18 cellular contexts compared by ENCODE assay signal in the genomic region with DNA sequence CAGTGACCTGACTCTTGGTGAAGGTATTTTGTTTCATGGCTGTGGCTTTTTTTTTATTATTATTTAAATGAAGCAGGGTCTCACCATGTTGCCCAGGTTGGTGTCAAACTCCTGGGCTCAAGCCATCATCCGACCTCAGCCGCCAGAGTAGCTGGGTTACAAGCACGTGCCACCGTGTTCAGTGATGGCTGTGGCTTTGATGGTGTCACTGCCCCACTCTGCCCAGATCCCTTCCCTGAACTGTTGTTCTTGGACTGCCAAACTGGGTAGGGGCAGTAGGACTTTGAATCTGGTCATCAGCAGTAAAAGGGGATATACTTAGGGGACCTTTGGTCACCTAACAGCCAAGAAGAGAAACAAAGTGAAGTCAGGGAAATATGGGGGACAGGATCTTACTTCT. TPM values are rescaled to one million over a fixed set of nuclear protein-coding genes. Genes with fewer than 3 reads are reported as not detected.
A peak's percentile ranks its signal among the peaks of the same experiment; 100 is the strongest.
DNase-seq lines count a peak whose midpoint lies in the region; ATAC-seq, FAIRE-seq and TF ChIP-seq lines count a peak whose summit lies in the region.
"Had no signal": no experiment of that assay in that cellular context is flagged by ENCODE, and none has a peak within 500 bp of the region (broad histone marks: within the 10 kb centered on the region; RNA-seq: fewer than 3 reads in every experiment).

No MANE protein-coding gene starts in this region.

- intact Hi-C loops in right cardiac atrium (cut with DNase I) (no loop called here), Right ventricle myocardium inferior (cut with DNase I) (no loop called here), K562 (cut with micrococcal nuclease) (no loop called here), A673 (cut with micrococcal nuclease; ENCODE audit: unreplicated experiment) (no loop called here), natural killer cell (cut with micrococcal nuclease) (no loop called here)

- H3K9me1 ChIP-seq in K562 (ENCODE audit: control insufficient read depth, insufficient read depth, low read length) = no peaks in the 10 kb centered on the region

- H3K4me1 Mint-ChIP-seq in natural killer cell = peaks cover 0 to 5% of the 10 kb centered on the region in 2 donors
- H3K4me1 Mint-ChIP-seq: CD14-positive monocyte had no signal

- in situ Hi-C loops in K562 (cut with MboI) = no loop called here

- peaks cover 24 to 36% of the 10 kb centered on the region in 2 donors for H3K27me3 Mint-ChIP-seq in natural killer cell (ENCODE audit: low read depth in 2 of 2)

- no peaks in the 10 kb centered on the region for H3K36me3 Mint-ChIP-seq in natural killer cell
- H3K36me3 Mint-ChIP-seq: CD14-positive monocyte; CD8-positive, alpha-beta T cell had no signal

- H3K9ac ChIP-seq in K562 (ENCODE audit: insufficient read depth in 1 of 2, low read depth in 2 of 2, low read length in 2 of 2) = no peak overlapping the region

- peak overlapping the region; percentile 11; the same call in 1 of the 2 replicates for H3K4me2 ChIP-seq in K562 (ENCODE audit: insufficient read depth, low read length)

- DNase-seq in right cardiac atrium (no peak), Right ventricle myocardium inferior (ENCODE audit: missing footprints) (no peak), K562 (ENCODE audit: extremely low read depth in 1 of 4, low spot score in 3 of 4) (no peak), thoracic aorta (ENCODE audit: low spot score) (no peak), MG63 (no peak), A673 (ENCODE audit: low spot score) (no peak), natural killer cell (no peak)
- DNase-seq: COR-L47, DMS 273 treated with DMSO at 0.1 percent for 48 hours, HCEC 1CT, HFFc6 had no signal

- TF ChIP-seq POLR2A in K562 (conservative IDR thresholded peaks at IDR 0.05) = no peak

- ATAC-seq in right cardiac atrium = no peak
- ATAC-seq in Right ventricle myocardium inferior = no peak
- ATAC-seq in K562 = no peak
- ATAC-seq in thoracic aorta (ENCODE audit: insufficient number of reproducible peaks, low FRiP score, low read depth) = no peak
- no peak for ATAC-seq in natural killer cell
- ATAC-seq: CD8-positive, alpha-beta T cell had no signal

- no peaks in the 10 kb centered on the region for H3K27me3 ChIP-seq in right cardiac atrium (ENCODE audit: control insufficient read depth, insufficient read depth)
- peaks cover 10 to 45% of the 10 kb centered on the region in 2 experiments; a peak in 4 of 5 replicates for H3K27me3 ChIP-seq in K562 (ENCODE audit: control insufficient read depth in 2 of 2, insufficient read depth in 2 of 2, low read length in 2 of 2)
- no peaks in the 10 kb centered on the region for H3K27me3 ChIP-seq in thoracic aorta (replicated peaks; ENCODE audit: insufficient read depth)
- peaks cover 47% of the 10 kb centered on the region for H3K27me3 ChIP-seq in MG63
- no peaks in the 10 kb centered on the region for H3K27me3 ChIP-seq in A673 (replicated peaks; ENCODE audit: insufficient read depth, low read depth, low read length, poor library complexity)

- WGBS in right cardiac atrium = 73% methylated on average over 4 of the region's 4 CpGs
- 13% methylated on average over 3 of the region's 4 CpGs for WGBS in K562 (ENCODE audit: insufficient coverage, low coverage, missing lambda C conversion rate)

- no peak for TF ChIP-seq EP300 in K562 (IDR thresholded peaks at IDR 0.05; ENCODE audit: low read length)

- H3K27ac ChIP-seq in right cardiac atrium (ENCODE audit: low read length) (peak overlapping the region; percentile 66), K562 (ENCODE audit: extremely low read depth, low read depth, low read length) (no peak overlapping the region), thoracic aorta (peak overlapping the region; percentile 98 to 100), A673 (ENCODE audit: low read depth, low read length, poor library complexity, severe bottlenecking) (no peak overlapping the region)

- H3K4me1 ChIP-seq in right cardiac atrium (ENCODE audit: control insufficient read depth, insufficient read depth, low read length) = peaks cover 17% of the 10 kb centered on the region
- H3K4me1 ChIP-seq in K562 (replicated peaks in 1 of 2; ENCODE audit: control insufficient read depth in 2 of 2, insufficient read depth in 2 of 2, low read length in 2 of 2) = peaks cover 0 to 4% of the 10 kb centered on the region in 2 experiments; a peak in 3 of 5 replicates
- peaks cover 15 to 74% of the 10 kb centered on the region in 2 donors for H3K4me1 ChIP-seq in thoracic aorta (ENCODE audit: control insufficient read depth in 1 of 2, low read depth in 2 of 2)
- peaks cover 21% of the 10 kb centered on the region for H3K4me1 ChIP-seq in A673 (ENCODE audit: insufficient read depth, low read length, poor library complexity, severe bottlenecking)

- no peak for FAIRE-seq in K562 (lab: Jason Lieb, UNC)
- FAIRE-seq: A204.1, H1, HTR-8/SVneo had no signal

- no TSS peak for BruUV-seq in K562 (replicated peaks; lab: Mats Ljungman, UMichigan)
- no TSS peak for BruUV-seq in A673 (replicated peaks; lab: Mats Ljungman, UMichigan)

- no peaks in the 10 kb centered on the region for H3K9me3 Mint-ChIP-seq in natural killer cell
- H3K9me3 Mint-ChIP-seq: CD8-positive, alpha-beta T cell; HFFc6 had no signal

- POLR2A ChIA-PET in K562 (lab: Yijun Ruan, JAX) = no interaction called here
- POLR2A ChIA-PET in A673 (lab: Charles Lee; ENCODE audit: low non-redundant PET) = no interaction called here

- H3K27ac Mint-ChIP-seq in natural killer cell = no peak overlapping the region
- H3K27ac Mint-ChIP-seq: CD8-positive, alpha-beta T cell; HFFc6 had no signal

- no peaks in the 10 kb centered on the region for H4K20me1 ChIP-seq in K562 (replicated peaks; ENCODE audit: control insufficient read depth, insufficient read depth, low read length)

- H2AFZ ChIP-seq in K562 (ENCODE audit: low read depth, low read length) = peak overlapping the region; percentile 39; the same call in 1 of the 2 replicates

- H3K9me3 ChIP-seq in right cardiac atrium (ENCODE audit: control insufficient read depth, low read length) = no peaks in the 10 kb centered on the region
- H3K9me3 ChIP-seq in K562 (replicated peaks; ENCODE audit: control insufficient read depth, insufficient read depth, low read depth, low read length) = no peaks in the 10 kb centered on the region
- no peaks in the 10 kb centered on the region for H3K9me3 ChIP-seq in thoracic aorta
- H3K9me3 ChIP-seq in MG63 = no peaks in the 10 kb centered on the region
- H3K9me3 ChIP-seq in A673 (ENCODE audit: low read depth, low read length, poor library complexity, severe bottlenecking) = no peaks in the 10 kb centered on the region

- CTCF ChIA-PET in K562 (lab: Yijun Ruan, JAX; ENCODE audit: low intra/inter-chr PET ratio) (no interaction called here), A673 (lab: Charles Lee) (no interaction called here)

- TF ChIP-seq CTCF in K562 (IDR thresholded peaks at IDR 0.05 in 2 of 3, conservative IDR thresholded peaks at IDR 0.05 in 1 of 3; ENCODE audit: insufficient read depth in 2 of 3, low read depth in 1 of 3, low read length in 3 of 3) = no peak
- TF ChIP-seq CTCF in thoracic aorta (IDR thresholded peaks at IDR 0.05) = no peak
- no peak for TF ChIP-seq CTCF in A673 (conservative IDR thresholded peaks at IDR 0.05; ENCODE audit: low read depth, low read length)
- no peak for TF ChIP-seq CTCF in natural killer cell (IDR thresholded peaks at IDR 0.05)

- no peak overlapping the region for H3K4me3 Mint-ChIP-seq in natural killer cell
- H3K4me3 Mint-ChIP-seq: CD14-positive monocyte; CD8-positive, alpha-beta T cell; HFFc6 had no signal

- TF ChIP-seq RAD21 in K562 (CRISPR knock-in tag; conservative IDR thresholded peaks at IDR 0.05 in 1 of 2, IDR thresholded peaks at IDR 0.05 in 1 of 2) = no peak

- no peaks in the 10 kb centered on the region for H3K36me3 ChIP-seq in K562 (ENCODE audit: control insufficient read depth, insufficient read depth, low read length)
- no peaks in the 10 kb centered on the region for H3K36me3 ChIP-seq in thoracic aorta
- H3K36me3 ChIP-seq in MG63 = no peaks in the 10 kb centered on the region
- no peaks in the 10 kb centered on the region for H3K36me3 ChIP-seq in A673 (ENCODE audit: insufficient read depth, low read length, poor library complexity, severe bottlenecking)

- H3K79me2 ChIP-seq in K562 (ENCODE audit: control insufficient read depth, insufficient read depth, low read length) = no peaks in the 10 kb centered on the region

- H3K4me3 ChIP-seq in right cardiac atrium (ENCODE audit: low read length) = no peak overlapping the region
- H3K4me3 ChIP-seq in K562 = no peak overlapping the region
- H3K4me3 ChIP-seq in thoracic aorta = no peak overlapping the region
- H3K4me3 ChIP-seq in MG63 = no peak overlapping the region
- H3K4me3 ChIP-seq in A673 (ENCODE audit: low read depth, low read length, poor library complexity, severe bottlenecking) = no peak overlapping the region

TF ChIP-seq in K562, 482 proteins besides CTCF, POLR2A, EP300 and RAD21 (continues in another document):
- no peak for TF ChIP-seq ZC3H8 (IDR thresholded peaks at IDR 0.05)

RNA-seq across cellular contexts. Expression of a gene that starts 19.4 kb away (rescaled TPM):
- total RNA-seq in right cardiac atrium = 10 to 100 TPM; 22.7 to 50.2 (median 39.4) TPM
- polyA plus RNA-seq in right cardiac atrium = 27.5 TPM
- 36.6 TPM for total RNA-seq in Right ventricle myocardium inferior
- 0.44 TPM in 1 of 2 replicates, not detected in the other for total RNA-seq in K562 (2011; cell fraction: chromatin; rRNA removed; ENCODE audit: low replicate concordance)
- 0.33 and 0.92 TPM in 2 replicates for total RNA-seq in K562 (2011; cell fraction: nucleolus; rRNA removed)
- total RNA-seq in K562 (2011; cell fraction: nucleoplasm; rRNA removed) = not detected in 2 replicates
- total RNA-seq in K562 (2014; rRNA removed) = not detected in 2 replicates
- not detected in 2 replicates for total RNA-seq in K562 (2014; rRNA removed; fragmentation: Illumina TruSeq; extraction: Trizol)
- not detected in 2 replicates for total RNA-seq in K562 (2015; rRNA removed; fragmentation: Illumina TruSeq; extraction: Trizol)
- 0.04 and 0.07 TPM in 2 replicates for total RNA-seq in K562 (2021)
- polyA plus RNA-seq in K562 (2011; rRNA removed) = 0.18 and 0.36 TPM in 2 replicates
- 0.22 and 0.34 TPM in 2 replicates for polyA plus RNA-seq in K562 (2011; cell fraction: cytosol; rRNA removed)
- polyA plus RNA-seq in K562 (2011; cell fraction: nucleus; rRNA removed) = 0.11 and 0.17 TPM in 2 replicates
- 0.03 and 0.10 TPM in 2 replicates for polyA plus RNA-seq in K562 (2012)
- polyA plus RNA-seq in K562 (2014; fragmentation: Illumina TruSeq; extraction: Trizol) = 0.10 TPM in 1 of 2 replicates, not detected in the other
- polyA plus RNA-seq in K562 (2014; fragmentation: Nextera tagmentation; extraction: Ambion mirVana) = not detected
- polyA plus RNA-seq in K562 (2014; rRNA removed) = not detected in 2 replicates
- 0.09 and 0.18 TPM in 2 replicates for polyA minus RNA-seq in K562 (2011; rRNA and poly(A)+ RNA removed)
- polyA minus RNA-seq in K562 (2011; cell fraction: cytosol; rRNA and poly(A)+ RNA removed) = not detected in 2 replicates
- 0.11 TPM in 1 of 2 replicates, not detected in the other for polyA minus RNA-seq in K562 (2011; cell fraction: nucleus; rRNA and poly(A)+ RNA removed)
- 10 to 100 TPM; 16.8 to 22.3 TPM for total RNA-seq in thoracic aorta
- total RNA-seq in MG63 (2014; rRNA removed; shearing (Covaris generic); ENCODE audit: low replicate concordance) = 0.30 and 0.54 TPM in 2 replicates
- total RNA-seq in A673 (2021) = 19.4 and 20.2 TPM in 2 replicates
- total RNA-seq in natural killer cell = 1 to 10 TPM in 1 of 3 donors, under 1 TPM in 1, not detected in 1; 0.93 to 4.2 TPM
- total RNA-seq: HFFc6 had no signal
- polyA plus RNA-seq: AG04450, BJ had no signal

Comparison
In these comparisons a context has a peak if more than half of its experiments do, and no peak if none do; other contexts are left out.
1. H3K27ac ChIP-seq: peak in right cardiac atrium (single experiment) and thoracic aorta (2 of 2); none in K562 (single experiment) and A673 (single experiment).